In genomic region chr4:112099701-112100289, GRCh38 we compare ENCODE assay signal across 7 cellular contexts. TPM values are rescaled to one million over a fixed set of nuclear protein-coding genes. Genes with fewer than 3 reads are reported as not detected.
DNase-seq lines count a peak whose midpoint lies in the region; ATAC-seq and TF ChIP-seq lines count a peak whose summit lies in the region.

No MANE protein-coding gene starts in this region.

- peaks cover 0 to 7% of the 10 kb centered on the region in 2 donors for H3K4me1 Mint-ChIP-seq in natural killer cell

- H3K36me3 Mint-ChIP-seq in natural killer cell = no peaks in the 10 kb centered on the region

- TF ChIP-seq CTCF in RWPE2 (IDR thresholded peaks at IDR 0.05; ENCODE audit: poor library complexity, severe bottlenecking) = peak; percentile 83
- TF ChIP-seq CTCF in natural killer cell (IDR thresholded peaks at IDR 0.05) = peak; percentile 75

- DNase-seq in GM04504 (ENCODE audit: low read depth) (peak; percentile 13), KBM-7 (peak; percentile 69), RWPE2 (ENCODE audit: low spot score) (no peak), natural killer cell (no peak), HuH-7 (ENCODE audit: low spot score) (no peak)

- no peak overlapping the region for H3K27ac Mint-ChIP-seq in natural killer cell

- intact Hi-C loops in natural killer cell (cut with micrococcal nuclease) = loop anchor here (1.0 kb wide), 3 partner anchors 136 to 505 kb away; no protein-coding TSS in a partner anchor

- peaks cover 3% of the 10 kb centered on the region for H3K4me1 ChIP-seq in RWPE2 (ENCODE audit: insufficient read depth, poor library complexity, severe bottlenecking)

- peaks cover 16 to 22% of the 10 kb centered on the region in 2 donors for H3K27me3 Mint-ChIP-seq in natural killer cell (ENCODE audit: low read depth in 2 of 2)

- ATAC-seq in GM21717 (IDR thresholded peaks at IDR 0.05; ENCODE audit: unreplicated experiment) (peak; percentile 76), RWPE2 (ENCODE audit: low read depth) (peak; percentile 85), esophagus mucosa (peak; percentile 57), natural killer cell (peak in 2 of 3 donors; percentile 50 to 64)

- no peaks in the 10 kb centered on the region for H3K9me3 ChIP-seq in RWPE2 (ENCODE audit: severe bottlenecking)

- H3K4me3 Mint-ChIP-seq in natural killer cell = no peak overlapping the region

- H3K36me3 ChIP-seq in RWPE2 (ENCODE audit: low read depth) = no peaks in the 10 kb centered on the region

- no peaks in the 10 kb centered on the region for H3K9me3 Mint-ChIP-seq in natural killer cell

- in situ Hi-C loops in KBM-7 (cut with MboI; ENCODE audit: low pct_unique_long_range_greater_than_20kb, low sequenced_read_pairs) = loop anchor here (25.0 kb wide), 1 partner anchor 438 kb away; no protein-coding TSS in a partner anchor

- no peak overlapping the region for H3K4me3 ChIP-seq in RWPE2 (ENCODE audit: severe bottlenecking)

- H3K27me3 ChIP-seq in RWPE2 (ENCODE audit: insufficient read depth, poor library complexity, severe bottlenecking) = no peaks in the 10 kb centered on the region

- no peak overlapping the region for H3K27ac ChIP-seq in RWPE2 (ENCODE audit: poor library complexity, severe bottlenecking)

RNA-seq across cellular contexts. Expression of gene FAM241A, which starts 45.5 kb away (rescaled TPM):
- total RNA-seq in esophagus mucosa = 2.7 TPM
- under 1 TPM; 0.36 to 0.75 (median 0.40) TPM for total RNA-seq in natural killer cell

Comparison
In these comparisons a context has a peak if more than half of its experiments do, and no peak if none do; other contexts are left out.
1. DNase-seq: peak in GM04504 (single experiment) and KBM-7 (single experiment); none in RWPE2 (single experiment), natural killer cell (single experiment) and HuH-7 (single experiment).
2. Peak in every context shown above with its lines, with median percentiles within 50 percentile points of each other: ATAC-seq.